ENCODE assay signal across 1 cellular context in genomic region chr20:35699914-35700624, GRCh38.
TF ChIP-seq lines count a peak whose summit lies in the region.

No MANE protein-coding gene starts in this region.

TF ChIP-seq in HCT116, 20 proteins besides CTCF, POLR2A, EP300 and RAD21 (continued from another document):
- TF ChIP-seq, protein P1, sequence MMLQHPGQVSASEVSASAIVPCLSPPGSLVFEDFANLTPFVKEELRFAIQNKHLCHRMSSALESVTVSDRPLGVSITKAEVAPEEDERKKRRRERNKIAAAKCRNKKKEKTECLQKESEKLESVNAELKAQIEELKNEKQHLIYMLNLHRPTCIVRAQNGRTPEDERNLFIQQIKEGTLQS (IDR thresholded peaks at IDR 0.05): no peak
- no peak for TF ChIP-seq TCF7L2 (IDR thresholded peaks at IDR 0.05; ENCODE audit: borderline replicate concordance, extremely low read depth, insufficient read depth, insufficient read length)
- no peak for TF ChIP-seq SRF (IDR thresholded peaks at IDR 0.05; ENCODE audit: low read depth)
- TF ChIP-seq ZNF274 (IDR thresholded peaks at IDR 0.05; ENCODE audit: low read depth, low read length): no peak
- TF ChIP-seq CEBPB (IDR thresholded peaks at IDR 0.05; ENCODE audit: low read depth): no peak
- no peak for TF ChIP-seq EZH2phosphoT487 (IDR thresholded peaks at IDR 0.05; ENCODE audit: borderline replicate concordance)
- TF ChIP-seq POLR2AphosphoS5 (IDR thresholded peaks at IDR 0.05; ENCODE audit: low read depth, low read length): no peak
- no peak for TF ChIP-seq SP1 (IDR thresholded peaks at IDR 0.05; ENCODE audit: low read depth)
- no peak; the same call in 1 of the 2 replicates for TF ChIP-seq JUND (IDR thresholded peaks at IDR 0.05)
- no peak for TF ChIP-seq ELF1 (IDR thresholded peaks at IDR 0.05; ENCODE audit: borderline replicate concordance, low read depth)
- no peak for TF ChIP-seq CBX3 (IDR thresholded peaks at IDR 0.05; ENCODE audit: low read depth)
